Comparison of ENCODE assay signal across 8 cellular contexts in the genomic region with DNA sequence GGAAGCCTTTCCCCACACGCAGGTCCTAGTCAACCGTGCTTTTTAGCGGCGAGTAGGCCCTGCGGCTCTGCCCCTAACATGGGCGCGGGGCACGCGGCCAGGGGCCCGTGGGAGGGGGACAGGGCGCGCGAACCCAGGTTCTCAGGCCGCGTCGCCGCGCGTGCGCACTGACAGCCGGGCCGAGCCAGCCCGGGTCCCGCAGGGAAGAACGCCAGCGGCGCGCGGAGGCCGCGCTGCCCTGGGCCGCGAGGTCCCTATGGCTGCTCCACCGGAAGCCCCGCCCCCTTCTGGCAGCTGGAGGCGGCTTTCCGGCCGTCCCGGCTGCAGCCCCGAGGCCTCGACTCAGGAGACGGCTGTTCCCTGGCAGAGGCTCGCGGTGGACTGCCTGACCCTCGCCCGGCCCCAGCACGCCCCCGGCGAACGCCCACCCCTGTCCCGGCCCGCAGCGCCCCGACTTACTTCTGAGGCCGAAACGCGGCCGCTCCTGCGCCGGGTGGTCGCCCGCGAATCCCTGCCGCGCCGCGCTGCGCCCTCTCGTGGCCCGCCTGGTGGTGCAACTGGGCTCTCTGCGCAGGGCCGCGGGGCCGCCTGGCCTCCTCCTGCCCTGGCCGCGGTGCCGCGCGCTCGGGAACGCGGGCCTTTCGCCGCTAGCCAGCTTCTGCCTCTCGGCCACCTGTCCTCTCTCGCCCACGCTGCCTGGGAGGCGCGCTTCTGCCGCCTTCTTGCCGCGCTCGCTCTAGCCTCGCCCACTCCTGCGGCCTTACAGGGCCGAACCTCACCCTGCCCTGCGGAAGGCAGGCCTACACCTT. TPM values are rescaled to one million over a fixed set of nuclear protein-coding genes. Genes with fewer than 3 reads are reported as not detected.
DNase-seq lines count a peak whose midpoint lies in the region; ATAC-seq lines count a peak whose summit lies in the region.

No MANE protein-coding gene starts in this region.

- H3K4me3 Mint-ChIP-seq in IgD-negative memory B cell: peak overlapping the region; percentile 78 to 92 (median 86)

- no peaks in the 10 kb centered on the region for H3K9me3 ChIP-seq in mucosa of rectum (ENCODE audit: control insufficient read depth in 2 of 2, low read length in 2 of 2)

- H3K4me3 ChIP-seq in mucosa of rectum (ENCODE audit: low read length in 2 of 2): peak overlapping the region; percentile 70

- H3K27ac Mint-ChIP-seq in IgD-negative memory B cell: peak overlapping the region; percentile 74 to 95 (median 77)

- H3K9ac ChIP-seq in mucosa of rectum (ENCODE audit: low read depth in 1 of 2, low read length in 2 of 2): peak overlapping the region; percentile 70 to 78

- H3K9me3 Mint-ChIP-seq in IgD-negative memory B cell: no peaks in the 10 kb centered on the region

- no peaks in the 10 kb centered on the region for H3K36me3 Mint-ChIP-seq in IgD-negative memory B cell

- no peaks in the 10 kb centered on the region for H3K36me3 ChIP-seq in mucosa of rectum (ENCODE audit: control insufficient read depth in 2 of 2, insufficient read depth in 2 of 2, low read length in 2 of 2)

- H3K4me1 ChIP-seq in mucosa of rectum (ENCODE audit: control insufficient read depth in 2 of 2, insufficient read depth in 2 of 2, low read length in 2 of 2): peaks cover 0 to 3% of the 10 kb centered on the region in 2 donors

- ATAC-seq in GM21576 (IDR thresholded peaks at IDR 0.05; ENCODE audit: unreplicated experiment): peak; percentile 83

- H3K27me3 Mint-ChIP-seq in IgD-negative memory B cell: peaks cover 2% of the 10 kb centered on the region

- H3K4me1 Mint-ChIP-seq in IgD-negative memory B cell: peaks cover 1 to 8% (median 3%) of the 10 kb centered on the region in 3 donors

- DNase-seq in DMS53 treated with DMSO at 0.1 percent for 48 hours (lab: John Stamatoyannopoulos, UW; ENCODE audit: unreplicated experiment) (peak; percentile 73), OCI-M1 (lab: John Stamatoyannopoulos, UW) (peak; percentile 98), activated T-cell treated with anti-CD3 and anti-CD28 coated beads for 48 hours (ENCODE audit: low read depth) (peak; percentile 91), epithelial cell of prostate (ENCODE audit: low read depth, low spot score) (peak; percentile 22)
- peak; percentile 53 to 78 for DNase-seq in stimulated activated CD8-positive, alpha-beta memory T cell treated with anti-CD3 and anti-CD28 coated beads, Interleukin-4, amount 100 ng/mL, for 4 hours (ENCODE audit: low read depth in 2 of 2, low spot score in 1 of 2)

- H3K27ac ChIP-seq in epithelial cell of prostate (peak overlapping the region; percentile 68), mucosa of rectum (ENCODE audit: low read depth in 2 of 2, low read length in 2 of 2) (peak overlapping the region; percentile 90 to 92)

- no peaks in the 10 kb centered on the region for H3K27me3 ChIP-seq in mucosa of rectum (ENCODE audit: control insufficient read depth in 2 of 2, insufficient read depth in 2 of 2, low read length in 2 of 2)

RNA-seq across cellular contexts. Expression of gene RIPPLY3, which starts 16.6 kb away (rescaled TPM):
- polyA plus RNA-seq in IgD-negative memory B cell: not detected

RNA-seq across cellular contexts. Expression of gene HLCS, which starts 23.4 kb away (rescaled TPM):
- 10.7 TPM for polyA plus RNA-seq in IgD-negative memory B cell

Comparison
In these comparisons a context has a peak if more than half of its experiments do, and no peak if none do; other contexts are left out.
1. Peak in every context shown above with its lines: DNase-seq, ATAC-seq, H3K4me3 ChIP-seq and H3K27ac ChIP-seq.
2. DNase-seq: peak in every context shown above with its lines; median percentile 98 in OCI-M1; 91 in activated T-cell treated with anti-CD3 and anti-CD28 coated beads for 48 hours; 73 in DMS53 treated with DMSO at 0.1 percent for 48 hours; 66 in stimulated activated CD8-positive, alpha-beta memory T cell treated with anti-CD3 and anti-CD28 coated beads, Interleukin-4, amount 100 ng/mL, for 4 hours; 22 in epithelial cell of prostate.